ENCODE assay signal across 8 cellular contexts in the genomic region with DNA sequence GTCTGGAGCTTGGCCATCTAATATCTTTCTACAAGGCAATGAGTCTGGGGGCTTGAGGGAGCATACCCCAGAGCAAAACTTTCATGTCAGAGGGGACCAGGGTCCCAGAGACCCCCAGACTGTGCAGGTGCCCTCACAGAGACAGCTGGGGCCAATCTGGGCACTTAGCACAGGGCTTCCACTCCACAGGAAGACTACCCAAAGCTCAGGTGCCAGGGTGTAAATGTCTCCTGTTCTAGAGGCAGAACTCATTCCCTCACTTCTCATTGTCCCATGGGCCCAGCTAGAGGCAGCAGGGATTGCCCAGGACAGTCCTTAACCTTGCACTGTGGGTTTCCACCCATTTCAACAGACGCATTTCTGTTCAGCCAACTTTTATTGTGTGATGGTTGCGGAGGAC.
"Had no signal": no experiment of that assay in that cellular context is flagged by ENCODE, and none has a peak within 500 bp of the region (broad histone marks: within the 10 kb centered on the region; RNA-seq: fewer than 3 reads in every experiment).

No MANE protein-coding gene starts in this region.

- H3K4me3 ChIP-seq: GM12878 had no signal

- DNase-seq: GDM1, GF-D8 had no signal

- ATAC-seq: GM12878 had no signal

- FAIRE-seq: G401.6, GM12878, GM12891, GM12892, GM18507, GM19239 had no signal
